In the genomic region with DNA sequence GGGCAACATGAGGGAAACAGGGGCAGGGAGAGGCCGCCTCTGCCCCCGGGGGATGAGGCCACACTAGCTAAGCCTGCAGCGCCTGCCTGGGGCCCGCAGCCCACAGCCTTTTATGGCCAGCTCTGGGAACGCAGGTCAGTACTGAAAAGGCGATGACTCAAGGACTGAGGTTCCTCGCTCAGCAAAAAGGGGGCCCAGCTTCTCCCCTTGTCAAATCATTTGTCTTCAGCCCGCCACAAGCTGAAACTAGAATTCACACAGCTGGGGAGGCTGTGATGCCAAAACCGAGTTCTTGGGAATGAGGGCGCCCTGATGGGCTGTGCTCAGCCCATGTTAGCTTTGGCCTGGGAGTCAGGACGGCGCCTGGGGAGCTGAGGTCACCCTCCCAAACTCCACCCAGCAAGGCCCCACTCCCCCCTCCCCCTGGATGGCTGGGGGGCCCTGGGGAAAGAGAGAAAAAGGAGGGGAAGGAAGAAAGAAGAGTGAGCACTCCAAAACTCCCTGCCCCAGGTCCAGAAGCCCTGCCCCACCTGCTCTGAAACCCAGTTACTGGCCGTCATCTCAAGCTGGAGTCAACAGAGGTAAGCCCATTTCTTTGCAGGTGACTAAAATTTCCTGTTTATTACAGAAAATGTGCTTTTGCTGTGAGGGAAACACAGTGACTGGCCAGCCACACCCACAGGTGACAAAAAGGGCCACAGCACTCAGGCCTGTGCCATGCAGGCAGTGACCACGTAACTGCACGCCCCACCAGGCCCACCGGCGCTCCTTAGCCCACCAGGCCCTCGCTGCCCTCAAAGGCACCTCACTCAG, we compare ENCODE assay signal across 8 cellular contexts. TPM values are rescaled to one million over a fixed set of nuclear protein-coding genes. Genes with fewer than 3 reads are reported as not detected.
DNase-seq lines count a peak whose midpoint lies in the region; ATAC-seq and TF ChIP-seq lines count a peak whose summit lies in the region.

No MANE protein-coding gene starts in this region.

- H3K27ac Mint-ChIP-seq in CD4-positive, CD25-positive, alpha-beta regulatory T cell: peak overlapping the region; percentile 91 to 99 (median 96)
- H3K27ac Mint-ChIP-seq in naive B cell: peak overlapping the region; percentile 28 to 96 (median 79)

- no peaks in the 10 kb centered on the region for H4K20me1 ChIP-seq in SU-DHL-6 (ENCODE audit: low read depth, low read length)

- H3K36me3 ChIP-seq in CD4-positive, CD25-positive, alpha-beta regulatory T cell (ENCODE audit: control insufficient read depth, insufficient read depth, low read length): peaks cover 27% of the 10 kb centered on the region
- H3K36me3 ChIP-seq in SU-DHL-6 (ENCODE audit: low read length): peaks cover 15% of the 10 kb centered on the region
- peaks cover 0 to 25% of the 10 kb centered on the region in 2 donors for H3K36me3 ChIP-seq in duodenal mucosa (ENCODE audit: control insufficient read depth in 1 of 2, insufficient read depth in 2 of 2, low read length in 2 of 2)

- H3K27me3 ChIP-seq in CD4-positive, CD25-positive, alpha-beta regulatory T cell (ENCODE audit: control insufficient read depth, insufficient read depth, low read length): no peaks in the 10 kb centered on the region
- H3K27me3 ChIP-seq in SU-DHL-6 (ENCODE audit: low read length) (no peaks in the 10 kb centered on the region), duodenal mucosa (ENCODE audit: control insufficient read depth in 1 of 2, insufficient read depth in 2 of 2, low read length in 2 of 2) (no peaks in the 10 kb centered on the region)

- no peaks in the 10 kb centered on the region for H3K27me3 Mint-ChIP-seq in CD4-positive, CD25-positive, alpha-beta regulatory T cell
- no peaks in the 10 kb centered on the region for H3K27me3 Mint-ChIP-seq in naive B cell

- peak overlapping the region; percentile 67 for H3K4me3 ChIP-seq in CD4-positive, CD25-positive, alpha-beta regulatory T cell (ENCODE audit: low read depth, low read length)
- H3K4me3 ChIP-seq in SU-DHL-6 (ENCODE audit: insufficient read depth, low read length, poor library complexity, severe bottlenecking) (peak overlapping the region; percentile 12), duodenal mucosa (ENCODE audit: low read depth in 1 of 2, low read length in 2 of 2) (peak overlapping the region; percentile 13 to 16)

- no peaks in the 10 kb centered on the region for H3K9me2 ChIP-seq in SU-DHL-6 (replicated peaks; ENCODE audit: insufficient read depth, low read length)

- H3K4me1 Mint-ChIP-seq in CD4-positive, CD25-positive, alpha-beta regulatory T cell: peaks cover 22 to 97% (median 52%) of the 10 kb centered on the region in 4 donors
- peaks cover 53 to 91% (median 88%) of the 10 kb centered on the region in 3 donors for H3K4me1 Mint-ChIP-seq in naive B cell

- no peaks in the 10 kb centered on the region for H3K9me3 Mint-ChIP-seq in CD4-positive, CD25-positive, alpha-beta regulatory T cell
- peaks cover 0 to 5% (median 0%) of the 10 kb centered on the region in 7 donors for H3K9me3 Mint-ChIP-seq in naive B cell

- no peak for TF ChIP-seq CTCF in SU-DHL-6 (IDR thresholded peaks at IDR 0.05; ENCODE audit: insufficient read depth, low read length, poor library complexity, severe bottlenecking)

- peak overlapping the region; percentile 71 to 93 (median 85) for H3K4me3 Mint-ChIP-seq in CD4-positive, CD25-positive, alpha-beta regulatory T cell
- H3K4me3 Mint-ChIP-seq in naive B cell: peak overlapping the region in 7 of 8 donors; percentile 68 to 88 (median 76)

- H3F3A ChIP-seq in SU-DHL-6 (ENCODE audit: insufficient read depth): peaks cover 65% of the 10 kb centered on the region

- H3K36me3 Mint-ChIP-seq in CD4-positive, CD25-positive, alpha-beta regulatory T cell: peaks cover 40% of the 10 kb centered on the region
- H3K36me3 Mint-ChIP-seq in naive B cell: peaks cover 5 to 21% of the 10 kb centered on the region in 2 donors

- peaks cover 89% of the 10 kb centered on the region for H3K79me2 ChIP-seq in SU-DHL-6 (ENCODE audit: insufficient read depth, low read length)

- DNase-seq in CD4-positive, CD25-positive, alpha-beta regulatory T cell: peak in 1 of 3 donors; percentile 68
- DNase-seq in naive B cell: no peak

- no peak overlapping the region for H2AFZ ChIP-seq in SU-DHL-6 (ENCODE audit: low read depth, low read length, severe bottlenecking)

- peak overlapping the region; percentile 62 for H3K9ac ChIP-seq in SU-DHL-6 (ENCODE audit: low read length)
- H3K9ac ChIP-seq in duodenal mucosa (ENCODE audit: low read depth in 1 of 2, low read length in 2 of 2): peak overlapping the region; percentile 45 to 63

- H3K27ac ChIP-seq in CD4-positive, CD25-positive, alpha-beta regulatory T cell (ENCODE audit: insufficient read depth, low read length, poor library complexity, severe bottlenecking): peak overlapping the region; percentile 91
- H3K27ac ChIP-seq in SU-DHL-6 (ENCODE audit: low read depth, low read length): peak overlapping the region; percentile 93
- peak overlapping the region; percentile 79 for H3K27ac ChIP-seq in duodenal mucosa (ENCODE audit: low read depth, low read length)

- peak overlapping the region; percentile 62 for H3K4me2 ChIP-seq in SU-DHL-6 (ENCODE audit: low read depth, low read length, poor library complexity, severe bottlenecking)

- peak; percentile 43 to 51 for ATAC-seq in CD4-positive, CD25-positive, alpha-beta regulatory T cell (ENCODE audit: low read depth in 2 of 2)
- ATAC-seq in GM21737 (IDR thresholded peaks at IDR 0.05; ENCODE audit: unreplicated experiment) (peak; percentile 23), naive B cell (ENCODE audit: low read depth in 2 of 2) (peak; percentile 5 to 17), GM19455 (IDR thresholded peaks at IDR 0.05; ENCODE audit: unreplicated experiment) (no peak), GM21515 (IDR thresholded peaks at IDR 0.05; ENCODE audit: unreplicated experiment) (no peak), HG02763 (IDR thresholded peaks at IDR 0.05; ENCODE audit: unreplicated experiment) (no peak)

- H3K9me3 ChIP-seq in CD4-positive, CD25-positive, alpha-beta regulatory T cell (ENCODE audit: control insufficient read depth in 2 of 2, low read length in 2 of 2): no peaks in the 10 kb centered on the region
- H3K9me3 ChIP-seq in SU-DHL-6 (ENCODE audit: insufficient read depth, low read length) (no peaks in the 10 kb centered on the region), duodenal mucosa (ENCODE audit: control insufficient read depth in 1 of 2, low read length in 2 of 2) (no peaks in the 10 kb centered on the region)

- peaks cover 100% of the 10 kb centered on the region for H3K4me1 ChIP-seq in CD4-positive, CD25-positive, alpha-beta regulatory T cell (ENCODE audit: control insufficient read depth, insufficient read depth, low read length, poor library complexity, severe bottlenecking)
- peaks cover 61 to 68% of the 10 kb centered on the region in 2 donors for H3K4me1 ChIP-seq in duodenal mucosa (ENCODE audit: control insufficient read depth in 1 of 2, insufficient read depth in 2 of 2, low read length in 2 of 2)

RNA-seq across cellular contexts. Expression of a gene that starts 13.7 kb away (rescaled TPM):
- 201 TPM for total RNA-seq in CD4-positive, CD25-positive, alpha-beta regulatory T cell
- polyA plus RNA-seq in CD4-positive, CD25-positive, alpha-beta regulatory T cell: 100 to 1,000 TPM; 180 to 223 (median 183) TPM
- polyA plus RNA-seq in naive B cell (ENCODE audit: low read depth in 6 of 6): 100 to 1,000 TPM in 2 of 6 donors, 10 to 100 TPM in 4; 65.3 to 119 (median 90.7) TPM

RNA-seq across cellular contexts. Expression of a gene that starts 20.2 kb away (rescaled TPM):
- 11.6 TPM for total RNA-seq in CD4-positive, CD25-positive, alpha-beta regulatory T cell
- polyA plus RNA-seq in CD4-positive, CD25-positive, alpha-beta regulatory T cell: under 1 TPM in 2 of 4 donors, not detected in 2; 0.11 to 0.13 TPM
- under 1 TPM in 4 of 6 donors, not detected in 2; 0.17 to 0.57 (median 0.33) TPM for polyA plus RNA-seq in naive B cell (ENCODE audit: low read depth in 6 of 6)

RNA-seq across cellular contexts. Expression of a gene that starts 52.3 kb away (rescaled TPM):
- total RNA-seq in CD4-positive, CD25-positive, alpha-beta regulatory T cell: 234 TPM
- 1 to 10 TPM; 5.8 to 8.0 (median 6.4) TPM for polyA plus RNA-seq in CD4-positive, CD25-positive, alpha-beta regulatory T cell
- 1 to 10 TPM in 5 of 6 donors, not detected in 1; 2.8 to 5.0 (median 3.4) TPM for polyA plus RNA-seq in naive B cell (ENCODE audit: low read depth in 6 of 6)

RNA-seq across cellular contexts. Expression of a gene that starts 54.3 kb away (rescaled TPM):
- total RNA-seq in CD4-positive, CD25-positive, alpha-beta regulatory T cell: 31.3 TPM
- 10 to 100 TPM; 20.9 to 26.1 (median 24.5) TPM for polyA plus RNA-seq in CD4-positive, CD25-positive, alpha-beta regulatory T cell
- 10 to 100 TPM; 12.3 to 49.5 (median 27.4) TPM for polyA plus RNA-seq in naive B cell (ENCODE audit: low read depth in 6 of 6)

RNA-seq across cellular contexts. Expression of a gene that starts 59.8 kb away (rescaled TPM):
- 34.5 TPM for total RNA-seq in CD4-positive, CD25-positive, alpha-beta regulatory T cell
- polyA plus RNA-seq in CD4-positive, CD25-positive, alpha-beta regulatory T cell: 1 to 10 TPM; 3.6 to 4.9 (median 3.8) TPM
- 10 to 100 TPM in 3 of 6 donors, 1 to 10 TPM in 3; 7.2 to 15.1 (median 10.2) TPM for polyA plus RNA-seq in naive B cell (ENCODE audit: low read depth in 6 of 6)

Comparison
In these comparisons a context has a peak if more than half of its experiments do, and no peak if none do; other contexts are left out.
1. ATAC-seq: peak in CD4-positive, CD25-positive, alpha-beta regulatory T cell (2 of 2), GM21737 (single experiment) and naive B cell (2 of 2); none in GM19455 (single experiment), GM21515 (single experiment) and HG02763 (single experiment).
2. H3K4me3 ChIP-seq: peak in every context shown above with its lines; median percentile 67 in CD4-positive, CD25-positive, alpha-beta regulatory T cell; 14 in duodenal mucosa; 12 in SU-DHL-6.
3. Peak in every context shown above with its lines, with median percentiles within 50 percentile points of each other: H3K27ac ChIP-seq.